In the genomic region with DNA sequence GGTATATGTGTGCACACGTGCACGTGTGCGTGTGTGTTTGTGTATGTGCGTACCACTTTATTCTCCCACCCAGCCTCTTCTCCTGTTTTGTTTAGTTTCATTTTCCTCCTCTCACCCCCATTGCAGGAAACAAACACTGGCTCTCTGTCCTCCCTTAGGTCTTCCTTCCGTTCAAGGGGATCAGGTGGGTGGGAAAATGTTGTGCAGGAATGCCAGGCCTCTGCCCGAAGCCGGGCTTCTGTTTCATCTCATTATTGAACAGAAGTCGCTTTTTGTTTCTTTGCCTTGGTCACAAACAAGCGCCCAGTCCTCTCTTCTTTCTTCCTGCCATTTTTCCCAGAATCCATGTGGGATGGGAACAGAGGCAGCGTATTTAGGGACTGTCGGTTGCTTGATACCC, we compare ENCODE assay signal across 19 cellular contexts.
DNase-seq lines count a peak whose midpoint lies in the region; ATAC-seq and TF ChIP-seq lines count a peak whose summit lies in the region.
"Had no signal": no experiment of that assay in that cellular context is flagged by ENCODE, and none has a peak within 500 bp of the region (broad histone marks: within the 10 kb centered on the region; RNA-seq: fewer than 3 reads in every experiment).

No MANE protein-coding gene starts in this region.

- no peak overlapping the region for H2AFZ ChIP-seq in SK-N-SH (ENCODE audit: low read depth)

- no peak overlapping the region; a peak in 1 of 4 replicates for H3K27ac ChIP-seq in SK-N-SH (ENCODE audit: low read depth in 2 of 2, low read length in 1 of 2)
- H3K27ac ChIP-seq: 22Rv1, colonic mucosa had no signal

- H3K27me3 Mint-ChIP-seq in activated T-helper 2 cell treated with anti-CD3 and anti-CD28 coated beads, Interferon-gamma antibody, Interleukin-2, Interleukin-4, amounts not matched to agents 10 μg/mL and 5 μg/mL and 100 μg/mL, durations not matched to agents 14 hours and 24 hours and 36 hours (ENCODE audit: low read depth), result no peaks in the 10 kb centered on the region
- H3K27me3 Mint-ChIP-seq: stimulated activated naive B cell treated with anti-CD40 and anti-IgM and Interleukin-4, amounts not matched to agents 10 μg/mL and 1 μg/mL and 100 μg/mL, for 72 hours had no signal

- 93% methylated on average over 11 of the region's 11 CpGs for WGBS in SK-N-SH (ENCODE audit: low lambda C conversion rate)

- no peaks in the 10 kb centered on the region for H3K9me3 ChIP-seq in SK-N-SH
- H3K9me3 ChIP-seq: colonic mucosa had no signal

- peaks cover 62% of the 10 kb centered on the region for H3K4me1 Mint-ChIP-seq in stimulated activated effector memory CD8-positive, alpha-beta T cell treated with anti-CD3 and anti-CD28 coated beads, Interleukin-12 subunit alpha, Interleukin-12 subunit beta, amount 100 ng/mL, for 72 hours
- H3K4me1 Mint-ChIP-seq in activated T-helper 2 cell treated with anti-CD3 and anti-CD28 coated beads, Interferon-gamma antibody, Interleukin-2, Interleukin-4, amounts not matched to agents 10 μg/mL and 5 μg/mL and 100 μg/mL, durations not matched to agents 14 hours and 24 hours and 36 hours (ENCODE audit: low read depth), result peaks cover 53% of the 10 kb centered on the region

- peaks cover 99% of the 10 kb centered on the region for H3K79me2 ChIP-seq in SK-N-SH (ENCODE audit: insufficient read depth)

- no peak for TF ChIP-seq CTCF in SK-N-SH (IDR thresholded peaks at IDR 0.05)

- no peak overlapping the region for H3K4me3 ChIP-seq in SK-N-SH (ENCODE audit: low read depth in 2 of 2, low read length in 1 of 2)
- H3K4me3 ChIP-seq: colonic mucosa had no signal

- DNase-seq in SK-N-SH (no peak), SK-MEL-5 (ENCODE audit: low read depth, low spot score) (peak; percentile 72), islet precursor cell (peak; percentile 66), globus pallidus (ENCODE audit: low spot score) (no peak), DMS 273 treated with DMSO at 0.1 percent for 48 hours (lab: John Stamatoyannopoulos, UW) (no peak)
- DNase-seq in stimulated activated effector memory CD8-positive, alpha-beta T cell treated with anti-CD3 and anti-CD28 coated beads, Interleukin-12 subunit alpha, Interleukin-12 subunit beta, amount 100 ng/mL, for 72 hours (ENCODE audit: low spot score in 2 of 2), result no peak
- DNase-seq in activated T-helper 2 cell treated with anti-CD3 and anti-CD28 coated beads, Interferon-gamma antibody, Interleukin-2, Interleukin-4, amounts not matched to agents 10 μg/mL and 5 μg/mL and 100 μg/mL, durations not matched to agents 14 hours and 24 hours and 36 hours (ENCODE audit: low spot score), result no peak
- DNase-seq: activated CD4-positive, alpha-beta T cell treated with anti-CD3 and anti-CD28 coated beads, Interleukin-2, amount 50 U/mL, for 1 hour; activated naive CD4-positive, alpha-beta T cell treated with Interleukin-2 at 50 U/mL for 16 hours; aorta; Calu3; colonic mucosa; EL; GOT3; Kasumi-1; NCI-H1092; stimulated activated naive B cell treated with anti-CD40 and anti-IgM and Interleukin-4, amounts not matched to agents 10 μg/mL and 1 μg/mL and 100 μg/mL, for 72 hours had no signal

- peaks cover 2% of the 10 kb centered on the region for H3F3A ChIP-seq in SK-N-SH (replicated peaks; ENCODE audit: insufficient read depth)

- TF ChIP-seq EP300 in SK-N-SH (IDR thresholded peaks at IDR 0.05; ENCODE audit: borderline replicate concordance in 1 of 2, low read depth in 1 of 2, low read length in 1 of 2), result no peak

- POLR2A ChIA-PET in SK-N-SH (lab: Yijun Ruan, JAX), result no interaction called here

- no peak for TF ChIP-seq RAD21 in SK-N-SH (IDR thresholded peaks at IDR 0.05; ENCODE audit: low read length)

- peak overlapping the region; percentile 71 for H3K27ac Mint-ChIP-seq in stimulated activated effector memory CD8-positive, alpha-beta T cell treated with anti-CD3 and anti-CD28 coated beads, Interleukin-12 subunit alpha, Interleukin-12 subunit beta, amount 100 ng/mL, for 72 hours
- H3K27ac Mint-ChIP-seq in activated T-helper 2 cell treated with anti-CD3 and anti-CD28 coated beads, Interferon-gamma antibody, Interleukin-2, Interleukin-4, amounts not matched to agents 10 μg/mL and 5 μg/mL and 100 μg/mL, durations not matched to agents 14 hours and 24 hours and 36 hours, result no peak overlapping the region
- H3K27ac Mint-ChIP-seq: stimulated activated naive B cell treated with anti-CD40 and anti-IgM and Interleukin-4, amounts not matched to agents 10 μg/mL and 1 μg/mL and 100 μg/mL, for 72 hours had no signal

- H3K36me3 ChIP-seq in SK-N-SH (replicated peaks in 1 of 2; ENCODE audit: control insufficient read depth in 1 of 2, insufficient read depth in 2 of 2, low read length in 1 of 2), result no peaks in the 10 kb centered on the region
- H3K36me3 ChIP-seq: colonic mucosa had no signal

- 0 out of 2 replicates have a peak overlapping the region, but pooled peaks have one; percentile 14 for H3K4me2 ChIP-seq in SK-N-SH

- no peak overlapping the region for H3K4me3 Mint-ChIP-seq in stimulated activated effector memory CD8-positive, alpha-beta T cell treated with anti-CD3 and anti-CD28 coated beads, Interleukin-12 subunit alpha, Interleukin-12 subunit beta, amount 100 ng/mL, for 72 hours
- no peak overlapping the region for H3K4me3 Mint-ChIP-seq in activated T-helper 2 cell treated with anti-CD3 and anti-CD28 coated beads, Interferon-gamma antibody, Interleukin-2, Interleukin-4, amounts not matched to agents 10 μg/mL and 5 μg/mL and 100 μg/mL, durations not matched to agents 14 hours and 24 hours and 36 hours (ENCODE audit: low read depth)
- H3K4me3 Mint-ChIP-seq: stimulated activated naive B cell treated with anti-CD40 and anti-IgM and Interleukin-4, amounts not matched to agents 10 μg/mL and 1 μg/mL and 100 μg/mL, for 72 hours had no signal

- no peaks in the 10 kb centered on the region for H3K27me3 ChIP-seq in SK-N-SH (ENCODE audit: insufficient read depth)
- H3K27me3 ChIP-seq: colonic mucosa had no signal

- H4K20me1 ChIP-seq in SK-N-SH (ENCODE audit: insufficient read depth), result peaks cover 20% of the 10 kb centered on the region; the same call in 1 of the 2 replicates

- no peaks in the 10 kb centered on the region for H3K9me3 Mint-ChIP-seq in stimulated activated effector memory CD8-positive, alpha-beta T cell treated with anti-CD3 and anti-CD28 coated beads, Interleukin-12 subunit alpha, Interleukin-12 subunit beta, amount 100 ng/mL, for 72 hours
- H3K9me3 Mint-ChIP-seq in activated T-helper 2 cell treated with anti-CD3 and anti-CD28 coated beads, Interferon-gamma antibody, Interleukin-2, Interleukin-4, amounts not matched to agents 10 μg/mL and 5 μg/mL and 100 μg/mL, durations not matched to agents 14 hours and 24 hours and 36 hours, result no peaks in the 10 kb centered on the region
- H3K9me3 Mint-ChIP-seq: stimulated activated naive B cell treated with anti-CD40 and anti-IgM and Interleukin-4, amounts not matched to agents 10 μg/mL and 1 μg/mL and 100 μg/mL, for 72 hours had no signal

- CTCF ChIA-PET in SK-N-SH (lab: Yijun Ruan, JAX), result no interaction called here

- H3K9ac ChIP-seq in SK-N-SH, result no peak overlapping the region

- intact Hi-C loops in activated T-helper 2 cell treated with anti-CD3 and anti-CD28 coated beads, Interferon-gamma antibody, Interleukin-2, Interleukin-4, amounts not matched to agents 10 μg/mL and 5 μg/mL and 100 μg/mL, durations not matched to agents 14 hours and 24 hours and 36 hours (cut with micrococcal nuclease), result no loop called here

- H3K9me2 ChIP-seq in SK-N-SH, result no peaks in the 10 kb centered on the region

- ATAC-seq in SK-N-SH treated with all-trans-retinoic acid at 6 μM for 48 hours, result no peak
- ATAC-seq in stimulated activated effector memory CD8-positive, alpha-beta T cell treated with anti-CD3 and anti-CD28 coated beads, Interleukin-12 subunit alpha, Interleukin-12 subunit beta, amount 100 ng/mL, for 72 hours, result no peak
- ATAC-seq: stimulated activated naive B cell treated with anti-CD40 and anti-IgM and Interleukin-4, amounts not matched to agents 10 μg/mL and 1 μg/mL and 100 μg/mL, for 72 hours had no signal

- H3K36me3 Mint-ChIP-seq in stimulated activated effector memory CD8-positive, alpha-beta T cell treated with anti-CD3 and anti-CD28 coated beads, Interleukin-12 subunit alpha, Interleukin-12 subunit beta, amount 100 ng/mL, for 72 hours, result no peaks in the 10 kb centered on the region
- no peaks in the 10 kb centered on the region for H3K36me3 Mint-ChIP-seq in activated T-helper 2 cell treated with anti-CD3 and anti-CD28 coated beads, Interferon-gamma antibody, Interleukin-2, Interleukin-4, amounts not matched to agents 10 μg/mL and 5 μg/mL and 100 μg/mL, durations not matched to agents 14 hours and 24 hours and 36 hours (ENCODE audit: low read depth)

- H3K4me1 ChIP-seq in SK-N-SH (ENCODE audit: control insufficient read depth in 1 of 2, insufficient read depth in 2 of 2, low read depth in 1 of 2, low read length in 1 of 2), result peaks cover 27 to 77% of the 10 kb centered on the region in 2 experiments

- in situ Hi-C loops in SK-MEL-5 (cut with HindIII; ENCODE audit: low pct_unique_long_range_greater_than_20kb, low sequenced_read_pairs), result no loop called here

TF ChIP-seq in SK-N-SH, 30 proteins besides CTCF, POLR2A, EP300 and RAD21 (continues in another document):
- TF ChIP-seq RFX5 (IDR thresholded peaks at IDR 0.05; ENCODE audit: low read length) (no peak), RCOR1 (IDR thresholded peaks at IDR 0.05; ENCODE audit: low read length) (no peak)
- TF ChIP-seq, protein P1, sequence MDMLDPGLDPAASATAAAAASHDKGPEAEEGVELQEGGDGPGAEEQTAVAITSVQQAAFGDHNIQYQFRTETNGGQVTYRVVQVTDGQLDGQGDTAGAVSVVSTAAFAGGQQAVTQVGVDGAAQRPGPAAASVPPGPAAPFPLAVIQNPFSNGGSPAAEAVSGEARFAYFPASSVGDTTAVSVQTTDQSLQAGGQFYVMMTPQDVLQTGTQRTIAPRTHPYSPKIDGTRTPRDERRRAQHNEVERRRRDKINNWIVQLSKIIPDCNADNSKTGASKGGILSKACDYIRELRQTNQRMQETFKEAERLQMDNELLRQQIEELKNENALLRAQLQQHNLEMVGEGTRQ (IDR thresholded peaks at IDR 0.05; ENCODE audit: borderline replicate concordance, low read depth, low read length), result no peak

TF ChIP-seq in SK-N-SH treated with all-trans-retinoic acid at 6 μM for 48 hours, 23 proteins besides CTCF, POLR2A, EP300 and RAD21 (continues in another document):
- TF ChIP-seq ZFP3 (CRISPR knock-in tag; IDR thresholded peaks at IDR 0.05), result no peak
- no peak for TF ChIP-seq ZNF8 (CRISPR knock-in tag; IDR thresholded peaks at IDR 0.05)
- TF ChIP-seq BACH2 (CRISPR knock-in tag; IDR thresholded peaks at IDR 0.05; ENCODE audit: borderline replicate concordance), result no peak
- no peak for TF ChIP-seq OSR1 (CRISPR knock-in tag; IDR thresholded peaks at IDR 0.05)
- TF ChIP-seq ARNTL (CRISPR knock-in tag; IDR thresholded peaks at IDR 0.05; ENCODE audit: borderline replicate concordance, low read depth), result no peak
- TF ChIP-seq ZC3H10 (CRISPR knock-in tag; IDR thresholded peaks at IDR 0.05), result no peak
- TF ChIP-seq ESRRG (CRISPR knock-in tag; IDR thresholded peaks at IDR 0.05), result no peak

Comparison
In these comparisons a context has a peak if more than half of its experiments do, and no peak if none do; other contexts are left out.
1. DNase-seq: peak in SK-MEL-5 (single experiment) and islet precursor cell (single experiment); none in SK-N-SH (single experiment), stimulated activated effector memory CD8-positive, alpha-beta T cell treated with anti-CD3 and anti-CD28 coated beads, Interleukin-12 subunit alpha, Interleukin-12 subunit beta, amount 100 ng/mL, for 72 hours (0 of 2), activated T-helper 2 cell treated with anti-CD3 and anti-CD28 coated beads, Interferon-gamma antibody, Interleukin-2, Interleukin-4, amounts not matched to agents 10 μg/mL and 5 μg/mL and 100 μg/mL, durations not matched to agents 14 hours and 24 hours and 36 hours (single experiment), globus pallidus (single experiment) and DMS 273 treated with DMSO at 0.1 percent for 48 hours (single experiment).